ENCODE assay signal across 12 cellular contexts in genomic region chr9:70470050-70471015, GRCh38. TPM values are rescaled to one million over a fixed set of nuclear protein-coding genes. Genes with fewer than 3 reads are reported as not detected.
A peak's percentile ranks its signal among the peaks of the same experiment; 100 is the strongest.
DNase-seq lines count a peak whose midpoint lies in the region; ATAC-seq and TF ChIP-seq lines count a peak whose summit lies in the region.
"Had no signal": no experiment of that assay in that cellular context is flagged by ENCODE, and none has a peak within 500 bp of the region (broad histone marks: within the 10 kb centered on the region; RNA-seq: fewer than 3 reads in every experiment).

No MANE protein-coding gene starts in this region.

- peak overlapping the region in 2 of 4 donors; percentile 7 to 48 for H3K4me3 Mint-ChIP-seq in CD4-positive, CD25-positive, alpha-beta regulatory T cell
- H3K4me3 Mint-ChIP-seq: CD4-positive, alpha-beta T cell; neural crest cell had no signal

- peak in 1 of 3 donors; percentile 11 for DNase-seq in CD4-positive, CD25-positive, alpha-beta regulatory T cell
- DNase-seq in WERI-Rb-1 (peak; percentile 23), left ventricle myocardium superior (peak; percentile 64), cerebellar nuclear complex (lab: John Stamatoyannopoulos, UW) (no peak), NCI-H146 treated with DMSO at 0.1 percent for 48 hours (lab: John Stamatoyannopoulos, UW; ENCODE audit: unreplicated experiment) (no peak), NCI-H1105 (lab: John Stamatoyannopoulos, UW) (no peak)
- DNase-seq: CD4-positive, alpha-beta T cell; NCI-H1048 had no signal

- no peak for TF ChIP-seq CTCF in WERI-Rb-1 (IDR thresholded peaks at IDR 0.05; ENCODE audit: low read depth, low read length)

- H3K4me3 ChIP-seq in CD4-positive, CD25-positive, alpha-beta regulatory T cell (ENCODE audit: low read depth, low read length): peak overlapping the region; percentile 35
- H3K4me3 ChIP-seq in WERI-Rb-1 (ENCODE audit: low read depth, low read length) (no peak overlapping the region), rectal smooth muscle tissue (ENCODE audit: low read length) (no peak overlapping the region)

- no peaks in the 10 kb centered on the region for H3K36me3 Mint-ChIP-seq in CD4-positive, CD25-positive, alpha-beta regulatory T cell

- H3K27me3 Mint-ChIP-seq in CD4-positive, CD25-positive, alpha-beta regulatory T cell: peaks cover 8% of the 10 kb centered on the region
- H3K27me3 Mint-ChIP-seq: CD4-positive, alpha-beta T cell had no signal

- H3K4me1 ChIP-seq in CD4-positive, CD25-positive, alpha-beta regulatory T cell (ENCODE audit: control insufficient read depth, insufficient read depth, low read length, poor library complexity, severe bottlenecking): peaks cover 11% of the 10 kb centered on the region
- H3K4me1 ChIP-seq in rectal smooth muscle tissue (ENCODE audit: control insufficient read depth, insufficient read depth, low read length): peaks cover 6% of the 10 kb centered on the region

- ATAC-seq in CD4-positive, CD25-positive, alpha-beta regulatory T cell (ENCODE audit: low read depth in 2 of 2): no peak
- ATAC-seq in left ventricle myocardium superior: peak; percentile 93
- no peak for ATAC-seq in HG03469 (IDR thresholded peaks at IDR 0.05; ENCODE audit: unreplicated experiment)
- ATAC-seq: Panc1 had no signal

- peak overlapping the region in 2 of 3 donors; percentile 52 to 64 for H3K27ac Mint-ChIP-seq in CD4-positive, CD25-positive, alpha-beta regulatory T cell
- H3K27ac Mint-ChIP-seq: CD4-positive, alpha-beta T cell had no signal

- no peaks in the 10 kb centered on the region for H3K9me3 Mint-ChIP-seq in CD4-positive, CD25-positive, alpha-beta regulatory T cell
- H3K9me3 Mint-ChIP-seq: CD4-positive, alpha-beta T cell; neural crest cell had no signal

- intact Hi-C loops in left ventricle myocardium superior (cut with micrococcal nuclease): loop anchor here (5.0 kb wide), 1 partner anchor 48 kb away; no protein-coding TSS in a partner anchor

- no peaks in the 10 kb centered on the region for H3K9me3 ChIP-seq in CD4-positive, CD25-positive, alpha-beta regulatory T cell (ENCODE audit: control insufficient read depth in 2 of 2, low read length in 2 of 2)
- no peaks in the 10 kb centered on the region for H3K9me3 ChIP-seq in WERI-Rb-1 (ENCODE audit: severe bottlenecking)

- H3K36me3 ChIP-seq in CD4-positive, CD25-positive, alpha-beta regulatory T cell (ENCODE audit: control insufficient read depth, insufficient read depth, low read length): no peaks in the 10 kb centered on the region
- H3K36me3 ChIP-seq in WERI-Rb-1 (no peaks in the 10 kb centered on the region), rectal smooth muscle tissue (ENCODE audit: control insufficient read depth, insufficient read depth, low read length) (no peaks in the 10 kb centered on the region)

- H3K27me3 ChIP-seq in CD4-positive, CD25-positive, alpha-beta regulatory T cell (ENCODE audit: control insufficient read depth, insufficient read depth, low read length): no peaks in the 10 kb centered on the region
- H3K27me3 ChIP-seq in WERI-Rb-1 (ENCODE audit: insufficient read depth, low read depth, severe bottlenecking) (no peaks in the 10 kb centered on the region), rectal smooth muscle tissue (ENCODE audit: control insufficient read depth, insufficient read depth, low read length) (no peaks in the 10 kb centered on the region)

- H3K9ac ChIP-seq in rectal smooth muscle tissue (ENCODE audit: low read length): no peak overlapping the region

- no peak overlapping the region for H3K27ac ChIP-seq in CD4-positive, CD25-positive, alpha-beta regulatory T cell (ENCODE audit: insufficient read depth, low read length, poor library complexity, severe bottlenecking)
- no peak overlapping the region for H3K27ac ChIP-seq in WERI-Rb-1
- peak overlapping the region; percentile 40 for H3K27ac ChIP-seq in rectal smooth muscle tissue (ENCODE audit: low read depth, low read length)

- peaks cover 16 to 38% (median 17%) of the 10 kb centered on the region in 4 donors for H3K4me1 Mint-ChIP-seq in CD4-positive, CD25-positive, alpha-beta regulatory T cell

RNA-seq across cellular contexts. Expression of gene KLF9, which starts 55.9 kb away (rescaled TPM):
- 86.7 TPM for total RNA-seq in CD4-positive, CD25-positive, alpha-beta regulatory T cell
- 1 to 10 TPM; 1.4 to 3.7 (median 3.0) TPM for polyA plus RNA-seq in CD4-positive, CD25-positive, alpha-beta regulatory T cell
- total RNA-seq in left ventricle myocardium superior: 54.9 TPM

Comparison
In these comparisons a context has a peak if more than half of its experiments do, and no peak if none do; other contexts are left out.
1. DNase-seq: peak in WERI-Rb-1 (single experiment) and left ventricle myocardium superior (single experiment); none in cerebellar nuclear complex (0 of 2), NCI-H146 treated with DMSO at 0.1 percent for 48 hours (single experiment) and NCI-H1105 (single experiment).